In genomic region chrX:147828719-147829118, GRCh38 we compare ENCODE assay signal across 36 cellular contexts.
"Had no signal": no experiment of that assay in that cellular context is flagged by ENCODE, and none has a peak within 500 bp of the region (broad histone marks: within the 10 kb centered on the region; RNA-seq: fewer than 3 reads in every experiment).

No MANE protein-coding gene starts in this region.

- H3K27ac ChIP-seq: KMS-11 had no signal

- DNase-seq: Karpas-422, Kasumi-1, KG1, MG63, MM.1S, MV-4-11, NCI-H1048, NCI-H1092, NCI-H1092 treated with DMSO at 0.1 percent for 48 hours, NCI-H1105, NCI-H1105 treated with DMSO at 0.1 percent for 48 hours, NCI-H1417, NCI-H1417 treated with DMSO at 0.1 percent for 48 hours, NCI-H1436, NCI-H1436 treated with DMSO at 0.1 percent for 48 hours, NCI-H146, NCI-H1694, NCI-H1694 treated with DMSO at 0.1 percent for 48 hours, NCI-H187, NCI-H187 treated with DMSO at 0.1 percent for 48 hours, NCI-H1930, NCI-H2029, NCI-H2029 treated with DMSO at 0.1 percent for 48 hours, NCI-H2081, NCI-H2081 treated with DMSO at 0.1 percent for 48 hours, NCI-H2107, NCI-H2171, NCI-H2171 treated with DMSO at 0.1 percent for 48 hours, NCI-H2227 treated with DMSO at 0.1 percent for 48 hours, NCI-H226, NCI-H345, NCI-H446, NCI-H446 treated with DMSO at 0.1 percent for 48 hours, NCI-H510A, NCI-H510A treated with DMSO at 0.1 percent for 48 hours had no signal

- H3K9me3 ChIP-seq: MG63 had no signal

- H3K4me2 ChIP-seq: KMS-11 had no signal

- H3K4me3 ChIP-seq: MG63 had no signal

- H3K9ac ChIP-seq: KMS-11 had no signal

- H3K36me3 ChIP-seq: MG63 had no signal

- H3K27me3 ChIP-seq: MG63 had no signal
